Comparison of ENCODE assay signal across 21 cellular contexts in the genomic region with DNA sequence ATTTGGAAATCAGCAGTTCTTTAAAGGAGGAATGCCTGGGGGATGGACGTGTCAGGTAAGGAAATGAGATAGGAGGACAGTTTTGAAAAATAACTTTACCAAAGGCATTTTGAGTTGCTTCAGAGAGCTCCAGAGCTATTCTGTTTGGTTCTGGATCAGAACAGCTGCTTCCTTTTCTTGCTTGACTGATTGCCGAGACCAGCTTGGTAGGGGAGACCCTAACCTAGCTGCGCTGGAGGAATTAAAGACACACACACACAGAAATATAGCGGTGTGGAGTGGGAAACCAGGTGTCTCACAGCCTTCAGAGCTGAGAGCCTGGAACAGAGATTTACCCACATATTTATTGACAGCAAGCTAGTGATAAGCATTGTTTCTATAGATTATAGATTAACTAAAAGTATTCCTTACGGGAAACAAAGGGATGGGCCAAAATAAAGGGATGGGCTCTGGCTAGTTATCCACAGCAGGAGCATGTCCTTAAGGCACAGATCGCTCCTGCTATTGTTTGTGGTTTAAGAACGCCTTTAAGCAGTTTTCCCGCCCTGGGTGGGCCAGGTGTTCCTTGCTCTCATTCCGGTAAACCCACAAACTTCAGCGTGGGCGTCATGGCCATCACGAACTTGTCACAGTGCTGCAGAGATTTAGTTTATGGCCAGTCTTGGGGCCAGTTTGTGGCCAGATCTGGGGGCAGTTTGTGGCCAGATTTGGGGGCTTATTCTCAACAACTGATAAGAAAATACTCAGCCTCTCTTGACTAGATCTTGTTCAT.
"Had no signal": no experiment of that assay in that cellular context is flagged by ENCODE, and none has a peak within 500 bp of the region (broad histone marks: within the 10 kb centered on the region; RNA-seq: fewer than 3 reads in every experiment).

No MANE protein-coding gene starts in this region.

- H3K27me3 ChIP-seq: ascending aorta, esophagus muscularis mucosa, gastroesophageal sphincter, heart left ventricle had no signal

- H3K4me3 Mint-ChIP-seq: activated naive CD4-positive, alpha-beta T cell treated with anti-CD3 and anti-CD28 coated beads, Interleukin-2, amount 50 U/mL, for 24 hours; neural crest cell; stimulated activated naive CD8-positive, alpha-beta T cell treated with anti-CD3 and anti-CD28 coated beads, Interleukin-15, amount 100 ng/mL, for 72 hours; T-helper 17 cell had no signal

- H3K27me3 Mint-ChIP-seq: activated naive CD4-positive, alpha-beta T cell treated with anti-CD3 and anti-CD28 coated beads, Interleukin-2, amount 50 U/mL, for 24 hours; stimulated activated naive CD8-positive, alpha-beta T cell treated with anti-CD3 and anti-CD28 coated beads, Interleukin-15, amount 100 ng/mL, for 72 hours; T-helper 17 cell had no signal

- H3K36me3 ChIP-seq: ascending aorta, esophagus muscularis mucosa, gastroesophageal sphincter, heart left ventricle, WERI-Rb-1 had no signal

- DNase-seq: activated CD4-positive, alpha-beta T cell treated with anti-CD3 and anti-CD28 coated beads, Interleukin-2, amount 50 U/mL, for 4 hours; activated gamma-delta T cell; cerebellar nuclear complex; effector CD4-positive, alpha-beta T cell; left colon; midbrain; psoas muscle; right cardiac atrium; stimulated activated CD4-positive, alpha-beta T cell treated with anti-CD3 and anti-CD28 coated beads, Interleukin-4, amount 100 ng/mL, for 1 hour; stimulated activated naive CD8-positive, alpha-beta T cell treated with anti-CD3 and anti-CD28 coated beads, Interleukin-15, amount 100 ng/mL, for 72 hours; T-helper 17 cell; trophoblast cell; WERI-Rb-1 had no signal

- ATAC-seq: gastroesophageal sphincter; heart left ventricle; left colon; psoas muscle; right cardiac atrium; stimulated activated naive CD8-positive, alpha-beta T cell treated with anti-CD3 and anti-CD28 coated beads, Interleukin-15, amount 100 ng/mL, for 72 hours; T-helper 17 cell had no signal

- H3K4me1 Mint-ChIP-seq: activated naive CD4-positive, alpha-beta T cell treated with anti-CD3 and anti-CD28 coated beads, Interleukin-2, amount 50 U/mL, for 24 hours; neural crest cell; stimulated activated naive CD8-positive, alpha-beta T cell treated with anti-CD3 and anti-CD28 coated beads, Interleukin-15, amount 100 ng/mL, for 72 hours; T-helper 17 cell had no signal

- H3K4me1 ChIP-seq: ascending aorta, esophagus muscularis mucosa, gastroesophageal sphincter, heart left ventricle, psoas muscle had no signal

- H3K9me3 ChIP-seq: ascending aorta, esophagus muscularis mucosa, gastroesophageal sphincter, psoas muscle had no signal

- H3K4me3 ChIP-seq: ascending aorta, esophagus muscularis mucosa, gastroesophageal sphincter, heart left ventricle, lung, psoas muscle, skin epidermis had no signal

- H3K36me3 Mint-ChIP-seq: activated naive CD4-positive, alpha-beta T cell treated with anti-CD3 and anti-CD28 coated beads, Interleukin-2, amount 50 U/mL, for 24 hours had no signal

- H3K27ac ChIP-seq: ascending aorta, esophagus muscularis mucosa, gastroesophageal sphincter, heart left ventricle, psoas muscle, skin epidermis, WERI-Rb-1 had no signal

- H3K27ac Mint-ChIP-seq: activated naive CD4-positive, alpha-beta T cell treated with anti-CD3 and anti-CD28 coated beads, Interleukin-2, amount 50 U/mL, for 24 hours; stimulated activated naive CD8-positive, alpha-beta T cell treated with anti-CD3 and anti-CD28 coated beads, Interleukin-15, amount 100 ng/mL, for 72 hours; T-helper 17 cell had no signal
